Comparison of ENCODE assay signal across 8 cellular contexts in the genomic region with DNA sequence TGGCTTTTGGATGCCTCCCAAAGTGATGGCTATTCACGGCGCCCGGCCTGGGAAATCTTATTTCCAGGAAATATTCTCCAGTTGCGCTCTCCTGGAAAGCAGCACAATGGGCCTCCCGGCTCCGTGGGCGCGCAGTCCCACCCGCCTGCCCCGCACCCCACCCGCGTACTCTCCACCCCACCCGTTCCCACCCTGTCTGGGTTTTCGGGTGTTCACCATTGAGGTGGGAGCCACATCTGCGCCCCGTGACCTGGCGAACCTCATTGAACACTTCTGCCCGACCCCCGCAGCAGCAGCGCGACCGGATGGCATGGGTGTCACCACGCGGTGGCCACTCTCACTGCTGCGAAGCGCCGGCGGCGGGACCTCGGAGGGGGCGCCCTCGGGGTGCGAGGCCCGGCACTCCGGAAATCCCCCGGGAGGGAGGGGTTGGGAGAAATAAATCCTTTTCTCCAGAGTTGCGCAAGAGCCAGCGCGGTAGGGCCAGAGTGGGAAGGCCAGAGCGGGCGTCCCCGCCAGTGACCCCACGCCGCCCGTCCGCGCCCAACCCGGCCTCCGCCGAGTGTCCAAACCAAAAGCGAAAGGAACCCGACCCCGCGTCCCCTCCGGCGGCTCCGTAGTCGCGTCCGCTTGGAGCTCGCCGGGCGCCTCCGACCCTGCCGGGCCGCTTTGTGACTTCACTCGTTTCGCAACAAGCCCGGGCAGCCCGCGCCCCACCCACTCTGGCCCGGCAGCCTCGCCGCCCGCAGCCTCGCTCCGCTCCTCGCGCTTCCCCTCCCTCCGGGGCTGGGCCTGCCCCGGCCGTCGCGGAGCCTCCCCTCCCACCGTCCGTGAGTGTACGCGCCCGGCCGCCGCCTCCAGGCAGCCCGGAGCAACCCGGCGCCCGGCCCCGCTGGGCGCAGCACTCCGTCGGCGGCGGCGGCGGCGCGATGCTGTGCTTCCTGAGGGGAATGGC. TPM values are rescaled to one million over a fixed set of nuclear protein-coding genes. Genes with fewer than 3 reads are reported as not detected.
DNase-seq lines count a peak whose midpoint lies in the region; ATAC-seq and TF ChIP-seq lines count a peak whose summit lies in the region.

TSS of gene DRAM1 (plus strand) at position 720 of the 955 bp plus-strand sequence. CDS start at position 930, 210 bp downstream.

- peak within 1 kb of the TSS; percentile 95 for H3K27ac Mint-ChIP-seq in chondrocyte (ENCODE audit: unreplicated experiment)

- peak; percentile 91 for ATAC-seq in HG02798 (IDR thresholded peaks at IDR 0.05; ENCODE audit: poor library complexity, unreplicated experiment)

- H3K4me1 Mint-ChIP-seq in chondrocyte (ENCODE audit: low read depth), result peaks cover 19% of the 10 kb centered on the region

- H3K4me3 Mint-ChIP-seq in chondrocyte (ENCODE audit: unreplicated experiment), result peak within 1 kb of the TSS; percentile 93

- peak; percentile 51 for TF ChIP-seq CTCF in chondrocyte (IDR thresholded peaks at IDR 0.05)
- TF ChIP-seq CTCF in kidney epithelial cell (IDR thresholded peaks at IDR 0.05; ENCODE audit: insufficient read depth, low read length, poor library complexity, severe bottlenecking), result peak; percentile 9

- peak within 1 kb of the TSS; percentile 82 for H3K4me3 ChIP-seq in kidney epithelial cell (ENCODE audit: low read depth, low read length)

- H3K27me3 ChIP-seq in kidney epithelial cell (ENCODE audit: control insufficient read depth, insufficient read depth, low read length), result no peaks in the 10 kb centered on the region

- no peaks in the 10 kb centered on the region for H3K9me3 Mint-ChIP-seq in chondrocyte (ENCODE audit: low read depth)

- no peaks in the 10 kb centered on the region for H3K36me3 ChIP-seq in kidney epithelial cell (ENCODE audit: control insufficient read depth, insufficient read depth, low read length)

- H3K27me3 Mint-ChIP-seq in chondrocyte (ENCODE audit: low read depth), result no peaks in the 10 kb centered on the region

- peaks cover 1% of the 10 kb centered on the region for H3K36me3 Mint-ChIP-seq in chondrocyte (ENCODE audit: low read depth)

- DNase-seq in NK-92 treated with Interleukin-12 subunit alpha and Interleukin-12 subunit beta, amount 100 ng/mL, for 24 hours (lab: John Stamatoyannopoulos, UW), result peak; percentile 74
- DNase-seq in NK-92 (lab: John Stamatoyannopoulos, UW; ENCODE audit: unreplicated experiment) (no peak), NCI-H2107 (lab: John Stamatoyannopoulos, UW) (peak; percentile 33), chondrocyte (ENCODE audit: low spot score) (peak; percentile 93), kidney epithelial cell (ENCODE audit: low read depth) (no peak)
- DNase-seq in activated CD4-positive, alpha-beta T cell treated with anti-CD3 and anti-CD28 coated beads for 24 hours (ENCODE audit: low read depth in 2 of 2), result peak; percentile 47 to 58
- peak; percentile 85 for DNase-seq in stimulated activated CD4-positive, alpha-beta T cell treated with anti-CD3 and anti-CD28 coated beads, Interleukin-15, amount 100 ng/mL, for 24 hours

RNA-seq across cellular contexts. Expression of gene DRAM1, which starts in this region (rescaled TPM):
- 7.0 to 11.6 TPM (median 9.3 TPM) in 3 replicates for total RNA-seq in chondrocyte
- 35.5 and 44.1 TPM in 2 replicates for total RNA-seq in kidney epithelial cell

Comparison
In these comparisons a context has a peak if more than half of its experiments do, and no peak if none do; other contexts are left out.
1. DNase-seq: peak in NK-92 treated with Interleukin-12 subunit alpha and Interleukin-12 subunit beta, amount 100 ng/mL, for 24 hours (single experiment), NCI-H2107 (single experiment), activated CD4-positive, alpha-beta T cell treated with anti-CD3 and anti-CD28 coated beads for 24 hours (2 of 2), chondrocyte (single experiment) and stimulated activated CD4-positive, alpha-beta T cell treated with anti-CD3 and anti-CD28 coated beads, Interleukin-15, amount 100 ng/mL, for 24 hours (single experiment); none in NK-92 (single experiment) and kidney epithelial cell (single experiment).